1 cellular context compared by ENCODE assay signal in the genomic region with DNA sequence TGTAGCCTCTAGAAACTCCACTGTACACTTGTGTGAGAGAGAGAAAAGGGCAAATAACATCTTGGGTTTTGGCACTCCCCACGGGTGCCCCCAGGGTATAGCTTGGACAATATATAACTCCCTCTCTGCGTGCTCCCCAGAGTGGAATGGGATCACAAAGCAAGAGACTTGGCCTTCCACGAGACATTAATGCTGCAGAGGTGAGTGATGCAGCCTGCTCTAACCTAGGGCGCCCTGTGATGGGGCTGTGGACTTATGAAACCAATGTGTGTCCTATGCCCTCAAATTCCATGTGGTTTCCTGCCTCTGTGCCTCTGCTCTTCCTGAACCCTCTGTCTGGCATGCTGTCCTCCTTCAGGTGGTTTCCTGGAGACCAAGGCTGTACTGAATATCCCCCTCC.
TF ChIP-seq lines count a peak whose summit lies in the region.

No MANE protein-coding gene starts in this region.

TF ChIP-seq in SK-N-SH treated with all-trans-retinoic acid at 6 μM for 48 hours, 23 proteins besides CTCF, POLR2A, EP300 and RAD21 (continued from another document):
- TF ChIP-seq, protein P1, sequence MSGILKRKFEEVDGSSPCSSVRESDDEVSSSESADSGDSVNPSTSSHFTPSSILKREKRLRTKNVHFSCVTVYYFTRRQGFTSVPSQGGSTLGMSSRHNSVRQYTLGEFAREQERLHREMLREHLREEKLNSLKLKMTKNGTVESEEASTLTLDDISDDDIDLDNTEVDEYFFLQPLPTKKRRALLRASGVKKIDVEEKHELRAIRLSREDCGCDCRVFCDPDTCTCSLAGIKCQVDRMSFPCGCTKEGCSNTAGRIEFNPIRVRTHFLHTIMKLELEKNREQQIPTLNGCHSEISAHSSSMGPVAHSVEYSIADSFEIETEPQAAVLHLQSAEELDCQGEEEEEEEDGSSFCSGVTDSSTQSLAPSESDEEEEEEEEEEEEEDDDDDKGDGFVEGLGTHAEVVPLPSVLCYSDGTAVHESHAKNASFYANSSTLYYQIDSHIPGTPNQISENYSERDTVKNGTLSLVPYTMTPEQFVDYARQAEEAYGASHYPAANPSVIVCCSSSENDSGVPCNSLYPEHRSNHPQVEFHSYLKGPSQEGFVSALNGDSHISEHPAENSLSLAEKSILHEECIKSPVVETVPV (CRISPR knock-in tag; IDR thresholded peaks at IDR 0.05), result no peak
- no peak for TF ChIP-seq BACH2 (CRISPR knock-in tag; IDR thresholded peaks at IDR 0.05; ENCODE audit: borderline replicate concordance)
- TF ChIP-seq, protein P2, sequence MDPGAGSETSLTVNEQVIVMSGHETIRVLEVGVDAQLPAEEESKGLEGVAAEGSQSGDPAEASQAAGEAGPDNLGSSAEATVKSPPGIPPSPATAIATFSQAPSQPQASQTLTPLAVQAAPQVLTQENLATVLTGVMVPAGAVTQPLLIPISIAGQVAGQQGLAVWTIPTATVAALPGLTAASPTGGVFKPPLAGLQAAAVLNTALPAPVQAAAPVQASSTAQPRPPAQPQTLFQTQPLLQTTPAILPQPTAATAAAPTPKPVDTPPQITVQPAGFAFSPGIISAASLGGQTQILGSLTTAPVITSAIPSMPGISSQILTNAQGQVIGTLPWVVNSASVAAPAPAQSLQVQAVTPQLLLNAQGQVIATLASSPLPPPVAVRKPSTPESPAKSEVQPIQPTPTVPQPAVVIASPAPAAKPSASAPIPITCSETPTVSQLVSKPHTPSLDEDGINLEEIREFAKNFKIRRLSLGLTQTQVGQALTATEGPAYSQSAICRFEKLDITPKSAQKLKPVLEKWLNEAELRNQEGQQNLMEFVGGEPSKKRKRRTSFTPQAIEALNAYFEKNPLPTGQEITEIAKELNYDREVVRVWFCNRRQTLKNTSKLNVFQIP (CRISPR knock-in tag; IDR thresholded peaks at IDR 0.05; ENCODE audit: borderline replicate concordance, low read depth), result no peak
- TF ChIP-seq ISL1 (CRISPR knock-in tag; IDR thresholded peaks at IDR 0.05), result no peak
- TF ChIP-seq ZNF8 (CRISPR knock-in tag; IDR thresholded peaks at IDR 0.05), result no peak
- TF ChIP-seq ZC3H10 (CRISPR knock-in tag; IDR thresholded peaks at IDR 0.05), result no peak
- no peak for TF ChIP-seq ZNF70 (CRISPR knock-in tag; IDR thresholded peaks at IDR 0.05)
- TF ChIP-seq, protein P3, sequence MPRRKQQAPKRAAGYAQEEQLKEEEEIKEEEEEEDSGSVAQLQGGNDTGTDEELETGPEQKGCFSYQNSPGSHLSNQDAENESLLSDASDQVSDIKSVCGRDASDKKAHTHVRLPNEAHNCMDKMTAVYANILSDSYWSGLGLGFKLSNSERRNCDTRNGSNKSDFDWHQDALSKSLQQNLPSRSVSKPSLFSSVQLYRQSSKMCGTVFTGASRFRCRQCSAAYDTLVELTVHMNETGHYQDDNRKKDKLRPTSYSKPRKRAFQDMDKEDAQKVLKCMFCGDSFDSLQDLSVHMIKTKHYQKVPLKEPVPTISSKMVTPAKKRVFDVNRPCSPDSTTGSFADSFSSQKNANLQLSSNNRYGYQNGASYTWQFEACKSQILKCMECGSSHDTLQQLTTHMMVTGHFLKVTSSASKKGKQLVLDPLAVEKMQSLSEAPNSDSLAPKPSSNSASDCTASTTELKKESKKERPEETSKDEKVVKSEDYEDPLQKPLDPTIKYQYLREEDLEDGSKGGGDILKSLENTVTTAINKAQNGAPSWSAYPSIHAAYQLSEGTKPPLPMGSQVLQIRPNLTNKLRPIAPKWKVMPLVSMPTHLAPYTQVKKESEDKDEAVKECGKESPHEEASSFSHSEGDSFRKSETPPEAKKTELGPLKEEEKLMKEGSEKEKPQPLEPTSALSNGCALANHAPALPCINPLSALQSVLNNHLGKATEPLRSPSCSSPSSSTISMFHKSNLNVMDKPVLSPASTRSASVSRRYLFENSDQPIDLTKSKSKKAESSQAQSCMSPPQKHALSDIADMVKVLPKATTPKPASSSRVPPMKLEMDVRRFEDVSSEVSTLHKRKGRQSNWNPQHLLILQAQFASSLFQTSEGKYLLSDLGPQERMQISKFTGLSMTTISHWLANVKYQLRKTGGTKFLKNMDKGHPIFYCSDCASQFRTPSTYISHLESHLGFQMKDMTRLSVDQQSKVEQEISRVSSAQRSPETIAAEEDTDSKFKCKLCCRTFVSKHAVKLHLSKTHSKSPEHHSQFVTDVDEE (CRISPR knock-in tag; IDR thresholded peaks at IDR 0.05), result no peak
- no peak for TF ChIP-seq RARB (CRISPR knock-in tag; IDR thresholded peaks at IDR 0.05)
- TF ChIP-seq CSDC2 (CRISPR knock-in tag; IDR thresholded peaks at IDR 0.05), result no peak
